16 cellular contexts compared by ENCODE assay signal in the genomic region with DNA sequence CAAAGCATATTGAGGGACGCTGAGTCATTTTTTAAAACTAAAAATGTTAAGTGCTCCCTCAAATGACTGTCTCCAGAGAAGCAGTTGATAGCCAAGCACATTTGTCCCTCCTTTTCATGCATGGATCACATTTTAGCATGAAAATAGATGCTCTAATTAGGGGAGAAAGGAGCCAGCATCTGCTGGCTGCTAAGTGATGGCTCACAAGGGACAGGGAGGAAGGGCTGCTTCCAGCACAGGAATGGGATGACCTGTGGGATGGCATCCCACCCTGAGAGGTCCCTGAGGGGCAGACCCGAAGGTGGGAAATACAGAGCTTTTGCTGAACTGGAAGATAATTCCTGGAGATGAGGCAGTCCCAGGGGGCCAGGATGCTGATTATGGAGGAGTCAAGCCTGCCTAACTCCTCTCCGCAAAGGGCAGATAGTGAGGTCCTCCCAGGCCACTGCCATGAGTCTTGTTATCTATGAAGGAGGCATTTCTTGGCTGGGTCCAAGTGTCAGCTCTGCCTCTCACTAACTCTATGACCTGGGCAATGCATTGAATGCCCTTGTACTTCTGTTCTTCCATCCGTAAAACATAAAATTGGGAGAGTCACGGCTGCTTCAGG.
"Had no signal": no experiment of that assay in that cellular context is flagged by ENCODE, and none has a peak within 500 bp of the region (broad histone marks: within the 10 kb centered on the region; RNA-seq: fewer than 3 reads in every experiment).

No MANE protein-coding gene starts in this region.

- H3K4me3 Mint-ChIP-seq: activated B cell treated with CpG ODN at 0.5 μM for 24 hours; activated CD4-positive, alpha-beta T cell treated with anti-CD3 and anti-CD28 coated beads, Interleukin-2, amount 10 ng/mL, durations not matched to agents 7 days and 5 days; activated naive CD8-positive, alpha-beta T cell treated with anti-CD3 and anti-CD28 coated beads for 36 hours; activated T-cell treated with anti-CD3 and anti-CD28 coated beads, Interleukin-2, amount 50 U/mL, for 4 hours; memory B cell; nephron progenitor cell; stimulated activated naive CD8-positive, alpha-beta T cell treated with anti-CD3 and anti-CD28 coated beads, Interleukin-15, Interleukin-2, amounts not matched to agents 100 ng/mL and 50 ng/mL, for 24 hours had no signal

- H3K9me3 Mint-ChIP-seq: activated B cell treated with CpG ODN at 0.5 μM for 24 hours; activated CD4-positive, alpha-beta T cell treated with anti-CD3 and anti-CD28 coated beads, Interleukin-2, amount 10 ng/mL, durations not matched to agents 7 days and 5 days; activated T-cell treated with anti-CD3 and anti-CD28 coated beads, Interleukin-2, amount 50 U/mL, for 4 hours; nephron progenitor cell; stimulated activated naive CD8-positive, alpha-beta T cell treated with anti-CD3 and anti-CD28 coated beads, Interleukin-15, Interleukin-2, amounts not matched to agents 100 ng/mL and 50 ng/mL, for 24 hours had no signal

- DNase-seq: activated B cell treated with CpG ODN at 0.5 μM for 24 hours; activated CD4-positive, alpha-beta T cell treated with anti-CD3 and anti-CD28 coated beads, Interleukin-2, amount 10 ng/mL, durations not matched to agents 7 days and 5 days; activated gamma-delta T cell; activated naive CD8-positive, alpha-beta T cell treated with anti-CD3 and anti-CD28 coated beads for 36 hours; activated T-cell treated with anti-CD3 and anti-CD28 coated beads, Interleukin-2, amount 50 U/mL, for 4 hours; cerebellar nuclear complex; islet precursor cell; left ventricle myocardium inferior; nephron progenitor cell; stimulated activated CD4-positive, alpha-beta T cell treated with anti-CD3 and anti-CD28 coated beads, Interleukin-2, amount 100 ng/mL, for 48 hours; stimulated activated CD8-positive, alpha-beta memory T cell treated with anti-CD3 and anti-CD28 coated beads, Interleukin-4, amount 100 ng/mL, for 48 hours; testis; upper lobe of right lung had no signal

- H3K36me3 Mint-ChIP-seq: memory B cell had no signal

- ATAC-seq: activated T-cell treated with anti-CD3 and anti-CD28 coated beads, Interleukin-2, amount 50 U/mL, for 4 hours; upper lobe of right lung had no signal

- H3K9me3 ChIP-seq: esophagus muscularis mucosa, left ventricle myocardium inferior, testis, upper lobe of right lung had no signal

- H3K4me1 ChIP-seq: esophagus muscularis mucosa, left ventricle myocardium inferior, testis, upper lobe of right lung had no signal

- H3K36me3 ChIP-seq: esophagus muscularis mucosa, left ventricle myocardium inferior, upper lobe of right lung had no signal

- H3K27me3 ChIP-seq: esophagus muscularis mucosa, testis, upper lobe of right lung had no signal

- H3K27ac ChIP-seq: esophagus muscularis mucosa, left ventricle myocardium inferior, testis, upper lobe of right lung had no signal

- H3K27ac Mint-ChIP-seq: activated B cell treated with CpG ODN at 0.5 μM for 24 hours; activated CD4-positive, alpha-beta T cell treated with anti-CD3 and anti-CD28 coated beads, Interleukin-2, amount 10 ng/mL, durations not matched to agents 7 days and 5 days; activated naive CD8-positive, alpha-beta T cell treated with anti-CD3 and anti-CD28 coated beads for 36 hours; memory B cell; nephron progenitor cell; stimulated activated naive CD8-positive, alpha-beta T cell treated with anti-CD3 and anti-CD28 coated beads, Interleukin-15, Interleukin-2, amounts not matched to agents 100 ng/mL and 50 ng/mL, for 24 hours had no signal

- H3K4me1 Mint-ChIP-seq: activated B cell treated with CpG ODN at 0.5 μM for 24 hours; activated CD4-positive, alpha-beta T cell treated with anti-CD3 and anti-CD28 coated beads, Interleukin-2, amount 10 ng/mL, durations not matched to agents 7 days and 5 days; activated naive CD8-positive, alpha-beta T cell treated with anti-CD3 and anti-CD28 coated beads for 36 hours; memory B cell; nephron progenitor cell had no signal

- H3K4me3 ChIP-seq: esophagus muscularis mucosa, left ventricle myocardium inferior, testis, upper lobe of right lung had no signal
